ENCODE assay signal across 1 cellular context in genomic region chr14:59208224-59208814, GRCh38.
TF ChIP-seq lines count a peak whose summit lies in the region.

No MANE protein-coding gene starts in this region.

TF ChIP-seq in GM12878, 131 proteins besides CTCF, POLR2A, EP300 and RAD21 (continued from another document):
- TF ChIP-seq BCLAF1 (IDR thresholded peaks at IDR 0.05) (no peak), ZBTB4 (CRISPR knock-in tag; IDR thresholded peaks at IDR 0.05) (no peak), HDGF (IDR thresholded peaks at IDR 0.05) (peak; percentile 25; the same call in 1 of the 2 replicates), BCL11A (IDR thresholded peaks at IDR 0.05; ENCODE audit: low read depth, low read length) (0 out of 2 replicates have a peak, but pooled peaks have one; percentile 43), KLF5 (IDR thresholded peaks at IDR 0.05; ENCODE audit: partially characterized antibody) (no peak), RELB (IDR thresholded peaks at IDR 0.05; ENCODE audit: low read depth) (peak; percentile 61), SMARCA5 (IDR thresholded peaks at IDR 0.05) (no peak), JUNB (IDR thresholded peaks at IDR 0.05) (no peak), NKRF (conservative IDR thresholded peaks at IDR 0.05) (no peak), CBFB (IDR thresholded peaks at IDR 0.05; ENCODE audit: low read depth) (no peak), HSF1 (IDR thresholded peaks at IDR 0.05; ENCODE audit: low read depth, low read length) (no peak), USF1 (IDR thresholded peaks at IDR 0.05; ENCODE audit: borderline replicate concordance, extremely low read length, insufficient read depth, low read depth, low read length) (no peak), TCF7 (IDR thresholded peaks at IDR 0.05; ENCODE audit: borderline replicate concordance) (no peak), CUX1 (IDR thresholded peaks at IDR 0.05; ENCODE audit: insufficient replicate concordance, low read depth, low read length) (no peak), ETV6 (conservative IDR thresholded peaks at IDR 0.05 in 1 of 2, IDR thresholded peaks at IDR 0.05 in 1 of 2; ENCODE audit: borderline replicate concordance in 1 of 2, low read depth in 1 of 2) (no peak), IKZF1 (conservative IDR thresholded peaks at IDR 0.05) (peak; percentile 87), MYB (IDR thresholded peaks at IDR 0.05; ENCODE audit: borderline replicate concordance, low read depth, low read length) (no peak), NRF1 (conservative IDR thresholded peaks at IDR 0.05; ENCODE audit: low read depth, low read length) (no peak), ZSCAN29 (IDR thresholded peaks at IDR 0.05) (no peak), CREB1 (IDR thresholded peaks at IDR 0.05; ENCODE audit: low read depth) (no peak), ZBTB40 (IDR thresholded peaks at IDR 0.05; ENCODE audit: borderline replicate concordance) (no peak), CBX5 (IDR thresholded peaks at IDR 0.05; ENCODE audit: low read depth) (no peak), TBL1XR1 (IDR thresholded peaks at IDR 0.05; ENCODE audit: low read depth, low read length) (no peak), MEF2A (IDR thresholded peaks at IDR 0.05; ENCODE audit: insufficient read depth, low read depth, low read length) (no peak), SKIL (IDR thresholded peaks at IDR 0.05; ENCODE audit: low read depth, poor library complexity, severe bottlenecking) (no peak)
